Comparison of ENCODE assay signal across 8 cellular contexts in genomic region chr14:67837011-67837624, GRCh38. TPM values are rescaled to one million over a fixed set of nuclear protein-coding genes. Genes with fewer than 3 reads are reported as not detected.
DNase-seq lines count a peak whose midpoint lies in the region; ATAC-seq, FAIRE-seq and TF ChIP-seq lines count a peak whose summit lies in the region.

No MANE protein-coding gene starts in this region.

- no peaks in the 10 kb centered on the region for H3F3A ChIP-seq in Loucy (ENCODE audit: low read depth)

- peaks cover 10% of the 10 kb centered on the region; the same call in 1 of the 2 replicates for H3K36me3 ChIP-seq in Loucy (ENCODE audit: insufficient read depth, low read length)

- no peak overlapping the region for H3K9ac ChIP-seq in Loucy (ENCODE audit: low read depth, low read length, poor library complexity, severe bottlenecking)

- H3K4me2 ChIP-seq in Loucy (ENCODE audit: low read depth, low read length, poor library complexity, severe bottlenecking): no peak overlapping the region

- H3K27me3 ChIP-seq in Loucy (ENCODE audit: insufficient read depth, low read length, poor library complexity, severe bottlenecking): no peaks in the 10 kb centered on the region

- H3K79me2 ChIP-seq in Loucy (ENCODE audit: insufficient read depth, low read length): no peaks in the 10 kb centered on the region

- H3K4me1 ChIP-seq in Loucy (ENCODE audit: insufficient read depth, low read length, poor library complexity, severe bottlenecking): no peaks in the 10 kb centered on the region

- FAIRE-seq in urothelium cell line (lab: Jason Lieb, UNC): peak; percentile 53

- no peaks in the 10 kb centered on the region for H3K9me2 ChIP-seq in Loucy (replicated peaks; ENCODE audit: low read depth, low read length)

- TF ChIP-seq CTCF in Loucy (conservative IDR thresholded peaks at IDR 0.05; ENCODE audit: low read length): peak; percentile 82

- no peak overlapping the region for H3K4me3 ChIP-seq in Loucy (ENCODE audit: low read length, poor library complexity, severe bottlenecking)

- peak; percentile 63 for ATAC-seq in SK-N-SH treated with all-trans-retinoic acid at 6 μM for 48 hours
- no peak for ATAC-seq in HG03196 (IDR thresholded peaks at IDR 0.05; ENCODE audit: unreplicated experiment)

- H3K9me3 ChIP-seq in Loucy (ENCODE audit: insufficient read depth, low read depth, low read length): no peaks in the 10 kb centered on the region

- DNase-seq in activated T-cell treated with anti-CD3 and anti-CD28 coated beads for 24 hours (ENCODE audit: low read depth) (peak; percentile 26), cerebellar cortex (ENCODE audit: low spot score) (peak; percentile 62), lung microvascular endothelial cell (ENCODE audit: low read depth in 2 of 2) (peak; percentile 89 to 93), urothelium cell line (ENCODE audit: low spot score) (peak; percentile 48)
- no peak for DNase-seq in activated T-cell treated with anti-CD3 and anti-CD28 coated beads, Interleukin-2, amount 50 U/mL, for 1 hour

- H4K20me1 ChIP-seq in Loucy (ENCODE audit: insufficient read depth, low read length, poor library complexity, severe bottlenecking): no peaks in the 10 kb centered on the region

- no peak overlapping the region for H2AFZ ChIP-seq in Loucy (ENCODE audit: low read length)

TF ChIP-seq in SK-N-SH treated with all-trans-retinoic acid at 6 μM for 48 hours, 23 proteins besides CTCF, POLR2A, EP300 and RAD21:
- no peak for TF ChIP-seq TCF4 (CRISPR knock-in tag; IDR thresholded peaks at IDR 0.05; ENCODE audit: borderline replicate concordance)
- TF ChIP-seq CREB5 (CRISPR knock-in tag; IDR thresholded peaks at IDR 0.05; ENCODE audit: low read depth): no peak

RNA-seq across cellular contexts. Expression of gene RAD51B, which starts 17.5 kb away (rescaled TPM):
- total RNA-seq in lung microvascular endothelial cell: 8.1 and 8.9 TPM in 2 replicates

RNA-seq across cellular contexts. Expression of gene ZFYVE26, which starts 20.7 kb away (rescaled TPM):
- total RNA-seq in lung microvascular endothelial cell: 13.1 and 16.5 TPM in 2 replicates
